ENCODE assay signal across 33 cellular contexts in the genomic region with DNA sequence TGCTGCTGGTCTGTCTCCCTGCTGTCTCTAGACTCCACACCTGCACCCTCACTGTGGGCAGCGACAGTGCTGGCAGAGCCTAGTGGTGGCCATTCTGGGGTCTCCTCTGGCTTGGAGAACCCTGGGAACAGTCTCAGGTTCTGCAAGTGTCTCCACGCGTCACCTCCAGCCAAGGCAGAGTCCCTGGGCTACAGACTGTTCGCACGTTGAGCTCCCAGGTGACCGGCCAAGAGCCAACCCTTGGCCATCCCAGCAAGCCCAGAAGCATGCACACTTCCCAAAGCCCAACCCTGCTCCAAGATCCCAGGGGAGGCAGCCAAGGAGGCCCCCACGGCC. TPM values are rescaled to one million over a fixed set of nuclear protein-coding genes. Genes with fewer than 3 reads are reported as not detected.
"Had no signal": no experiment of that assay in that cellular context is flagged by ENCODE, and none has a peak within 500 bp of the region (broad histone marks: within the 10 kb centered on the region; RNA-seq: fewer than 3 reads in every experiment).

No MANE protein-coding gene starts in this region.

- DNase-seq: activated B cell treated with CpG ODN at 0.5 μM for 24 hours; activated CD4-positive, alpha-beta T cell treated with anti-CD3 and anti-CD28 coated beads for 1 hour; activated CD4-positive, alpha-beta T cell treated with anti-CD3 and anti-CD28 coated beads for 48 hours; activated CD4-positive, alpha-beta T cell treated with anti-CD3 and anti-CD28 coated beads, Interleukin-2, amount 50 U/mL, for 48 hours; activated CD8-positive, alpha-beta T cell treated with anti-CD3 and anti-CD28 coated beads, Interleukin-2, amount 10 ng/mL, durations not matched to agents 7 days and 5 days; activated gamma-delta T cell; activated naive CD4-positive, alpha-beta T cell treated with Interleukin-2 at 50 U/mL for 16 hours; activated T-cell treated with anti-CD3 and anti-CD28 coated beads, Interleukin-2, amount 50 U/mL, for 24 hours; amygdala; NCI-H1092 treated with DMSO at 0.1 percent for 48 hours; NCI-H1417; NCI-H146; NCI-H187 treated with DMSO at 0.1 percent for 48 hours; NCI-H2081; NCI-H2171 treated with DMSO at 0.1 percent for 48 hours; NCI-H2227 treated with DMSO at 0.1 percent for 48 hours; NCI-H446; NCI-H524; NCI-H69; SHP77 treated with DMSO at 0.1 percent for 48 hours; SW 1271; T-helper 1 cell; T-helper 2 cell; T-helper 9 cell had no signal

- H3K9me3 ChIP-seq: ascending aorta, SJSA1 had no signal

- H3K36me3 ChIP-seq: ascending aorta, SJSA1 had no signal

- H3K27me3 ChIP-seq: cardiac muscle cell had no signal

- ATAC-seq: activated CD8-positive, alpha-beta T cell treated with anti-CD3 and anti-CD28 coated beads, Interleukin-2, amount 10 ng/mL, durations not matched to agents 7 days and 5 days; Panc1 had no signal

- H3K27ac ChIP-seq: ascending aorta, cardiac muscle cell, SJSA1, VCaP had no signal

- H3K4me3 ChIP-seq: ascending aorta, cardiac muscle cell, SJSA1 had no signal

RNA-seq across cellular contexts. Expression of gene EEF1A2, which starts 4.8 kb away (rescaled TPM):
- total RNA-seq: activated CD8-positive, alpha-beta T cell treated with anti-CD3 and anti-CD28 coated beads, Interleukin-2, amount 10 ng/mL, durations not matched to agents 7 days and 5 days had no signal

RNA-seq across cellular contexts. Expression of gene KCNQ2, which starts 21.6 kb away (rescaled TPM):
- total RNA-seq: activated B cell treated with CpG ODN at 0.5 μM for 24 hours; activated CD8-positive, alpha-beta T cell treated with anti-CD3 and anti-CD28 coated beads, Interleukin-2, amount 10 ng/mL, durations not matched to agents 7 days and 5 days; activated T-helper 2 cell treated with anti-CD3 and anti-CD28 coated beads, Interferon-gamma antibody, Interleukin-2, Interleukin-4, amounts not matched to agents 10 μg/mL and 5 μg/mL and 100 μg/mL, durations not matched to agents 14 hours and 24 hours and 36 hours; ascending aorta; M059J; SJSA1 had no signal

RNA-seq across cellular contexts. Expression of gene PTK6, which starts 43.1 kb away (rescaled TPM):
- total RNA-seq: ascending aorta, cardiac muscle cell, M059J, SJSA1 had no signal

RNA-seq across cellular contexts. Expression of gene SRMS, which starts 53.5 kb away (rescaled TPM):
- total RNA-seq: activated CD8-positive, alpha-beta T cell treated with anti-CD3 and anti-CD28 coated beads, Interleukin-2, amount 10 ng/mL, durations not matched to agents 7 days and 5 days; activated naive CD8-positive, alpha-beta T cell treated with anti-CD3 and anti-CD28 coated beads, Interleukin-2, amount 10 ng/mL, durations not matched to agents 7 days and 5 days; activated T-helper 2 cell treated with anti-CD3 and anti-CD28 coated beads, Interferon-gamma antibody, Interleukin-2, Interleukin-4, amounts not matched to agents 10 μg/mL and 5 μg/mL and 100 μg/mL, durations not matched to agents 14 hours and 24 hours and 36 hours; ascending aorta; cardiac muscle cell; M059J; RPMI7951; SJSA1 had no signal
- polyA plus RNA-seq: cardiac muscle cell had no signal
